Comparison of ENCODE assay signal across 8 cellular contexts in genomic region chr19:48713864-48714755, GRCh38. TPM values are rescaled to one million over a fixed set of nuclear protein-coding genes. Genes with fewer than 3 reads are reported as not detected.
DNase-seq lines count a peak whose midpoint lies in the region; ATAC-seq and TF ChIP-seq lines count a peak whose summit lies in the region.

No MANE protein-coding gene starts in this region.

- peak overlapping the region; percentile 88 for H3K4me3 ChIP-seq in HUES6 (ENCODE audit: low read depth, low read length)
- peak overlapping the region; percentile 66 for H3K4me3 ChIP-seq in OCI-LY1 (ENCODE audit: low read depth, low read length, poor library complexity, severe bottlenecking)
- peak overlapping the region; percentile 53 for H3K4me3 ChIP-seq in mononuclear cell (ENCODE audit: low read length)

- H3K9ac ChIP-seq in HUES6 (ENCODE audit: low read length) (peak overlapping the region; percentile 57), OCI-LY1 (ENCODE audit: low read length) (peak overlapping the region; percentile 69)

- TF ChIP-seq CTCF in OCI-LY1 (IDR thresholded peaks at IDR 0.05; ENCODE audit: low read length) = no peak

- no peaks in the 10 kb centered on the region for H3K79me2 ChIP-seq in OCI-LY1 (ENCODE audit: insufficient read depth, low read length)

- H3K9me2 ChIP-seq in OCI-LY1 (ENCODE audit: low read depth, low read length) = no peaks in the 10 kb centered on the region

- no peak overlapping the region; the same call in 1 of the 2 replicates for H3K27ac ChIP-seq in HUES6 (ENCODE audit: low read depth, low read length)
- H3K27ac ChIP-seq in OCI-LY1 (ENCODE audit: low read depth, low read length, poor library complexity, severe bottlenecking) = no peak overlapping the region
- peak overlapping the region; percentile 48 for H3K27ac ChIP-seq in epithelial cell of prostate

- DNase-seq in D341Med (ENCODE audit: low spot score) (peak; percentile 99), activated T-cell treated with anti-CD3 and anti-CD28 coated beads for 24 hours (ENCODE audit: low read depth) (peak; percentile 96), epithelial cell of prostate (ENCODE audit: low read depth, low spot score) (peak; percentile 95)
- peak; percentile 96 to 97 for DNase-seq in stimulated activated CD8-positive, alpha-beta memory T cell treated with anti-CD3 and anti-CD28 coated beads, Interleukin-2, amount 100 ng/mL, for 48 hours (ENCODE audit: low read depth in 2 of 2)

- H3K27me3 ChIP-seq in HUES6 (ENCODE audit: control insufficient read depth, insufficient read depth, low read length) = no peaks in the 10 kb centered on the region
- peaks cover 5% of the 10 kb centered on the region; the same call in 1 of the 2 replicates for H3K27me3 ChIP-seq in OCI-LY1 (ENCODE audit: insufficient read depth, low read length)
- no peaks in the 10 kb centered on the region for H3K27me3 ChIP-seq in mononuclear cell (ENCODE audit: insufficient read depth, low read length)

- peak overlapping the region; percentile 81 for H3K4me2 ChIP-seq in OCI-LY1 (ENCODE audit: low read length)

- peak; percentile 95 for ATAC-seq in GM21447 (IDR thresholded peaks at IDR 0.05; ENCODE audit: unreplicated experiment)

- H3K36me3 ChIP-seq in HUES6 (ENCODE audit: control insufficient read depth, insufficient read depth, low read length) (no peaks in the 10 kb centered on the region), OCI-LY1 (ENCODE audit: insufficient read depth, low read length) (no peaks in the 10 kb centered on the region; the same call in 1 of the 2 replicates)

- peaks cover 34% of the 10 kb centered on the region for H3K4me1 ChIP-seq in HUES6 (ENCODE audit: control insufficient read depth, insufficient read depth, low read length)
- H3K4me1 ChIP-seq in OCI-LY1 (ENCODE audit: insufficient read depth, low read length, severe bottlenecking) = peaks cover 28% of the 10 kb centered on the region
- H3K4me1 ChIP-seq in mononuclear cell (ENCODE audit: insufficient read depth, low read length) = peaks cover 18% of the 10 kb centered on the region

- H3K9me3 ChIP-seq in HUES6 (ENCODE audit: control insufficient read depth, insufficient read depth, low read depth, low read length) = peaks cover 3% of the 10 kb centered on the region
- no peaks in the 10 kb centered on the region for H3K9me3 ChIP-seq in OCI-LY1 (ENCODE audit: low read length)
- H3K9me3 ChIP-seq in mononuclear cell (ENCODE audit: low read depth, low read length) = no peaks in the 10 kb centered on the region

- no peaks in the 10 kb centered on the region for H4K20me1 ChIP-seq in OCI-LY1 (ENCODE audit: insufficient read depth, low read length)

- no peaks in the 10 kb centered on the region for H3F3A ChIP-seq in OCI-LY1 (ENCODE audit: insufficient read depth, low read length)

- peak overlapping the region; percentile 45; the same call in 1 of the 2 replicates for H2AFZ ChIP-seq in OCI-LY1 (ENCODE audit: low read length)

RNA-seq across cellular contexts. Expression of gene MAMSTR, which starts 5.4 kb away (rescaled TPM):
- total RNA-seq in mononuclear cell = 0.10 TPM

RNA-seq across cellular contexts. Expression of gene FUT2, which starts 18.3 kb away (rescaled TPM):
- total RNA-seq in mononuclear cell = not detected

RNA-seq across cellular contexts. Expression of gene RASIP1, which starts 26.3 kb away (rescaled TPM):
- total RNA-seq in mononuclear cell = 0.10 TPM

RNA-seq across cellular contexts. Expression of gene IZUMO1, which starts 32.6 kb away (rescaled TPM):
- not detected for total RNA-seq in mononuclear cell

RNA-seq across cellular contexts. Expression of gene FUT1, which starts 38.3 kb away (rescaled TPM):
- not detected for total RNA-seq in mononuclear cell
